ENCODE assay signal across 13 cellular contexts in the genomic region with DNA sequence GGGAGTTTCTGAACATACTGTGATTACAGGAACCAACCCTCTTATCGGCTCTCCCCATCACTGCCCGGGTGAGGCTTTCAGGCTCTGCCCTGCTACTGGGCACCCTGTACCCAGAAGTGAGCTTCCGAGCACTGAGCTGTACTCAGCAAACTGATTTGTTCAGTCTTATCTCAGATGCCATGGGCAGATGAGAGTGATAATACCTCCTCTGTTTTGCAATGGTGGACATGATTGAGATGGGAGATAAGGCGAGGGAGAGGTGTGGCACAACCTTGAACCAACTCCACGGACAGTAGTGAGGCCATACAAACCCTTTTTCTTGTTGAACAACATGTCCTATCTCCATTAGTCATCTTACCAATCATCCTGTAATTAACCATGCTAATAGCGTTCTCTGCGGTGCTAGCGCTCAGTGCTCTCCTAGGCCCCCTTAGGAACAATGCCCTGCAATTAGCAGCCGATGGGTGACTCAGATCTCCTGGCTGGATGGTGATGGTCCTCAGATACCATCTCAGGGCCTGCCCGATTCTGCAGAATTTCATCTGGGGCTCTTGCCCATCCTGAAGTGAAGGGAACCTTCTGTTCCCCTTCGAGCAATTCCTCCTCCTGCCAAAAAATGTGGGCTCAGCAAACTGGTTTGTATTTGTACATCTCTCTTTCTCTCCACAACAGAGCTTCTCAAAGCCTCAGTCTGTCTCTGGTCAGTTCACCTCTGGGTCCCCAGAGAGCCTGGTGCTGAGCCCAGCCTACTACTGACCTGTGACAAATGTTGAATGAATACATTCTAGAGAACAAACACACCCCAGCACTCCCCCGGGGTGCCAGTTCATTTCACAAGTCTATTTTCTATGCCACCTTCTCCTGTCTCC.
A peak's percentile ranks its signal among the peaks of the same experiment; 100 is the strongest.
DNase-seq lines count a peak whose midpoint lies in the region; ATAC-seq and TF ChIP-seq lines count a peak whose summit lies in the region.
"Had no signal": no experiment of that assay in that cellular context is flagged by ENCODE, and none has a peak within 500 bp of the region (broad histone marks: within the 10 kb centered on the region; RNA-seq: fewer than 3 reads in every experiment).

No MANE protein-coding gene starts in this region.

- DNase-seq in NCI-H146 (lab: John Stamatoyannopoulos, UW) = peak; percentile 35
- DNase-seq in NCI-H146 treated with DMSO at 0.1 percent for 48 hours (lab: John Stamatoyannopoulos, UW; ENCODE audit: unreplicated experiment) = no peak
- DNase-seq in breast epithelium (ENCODE audit: low spot score in 2 of 2) = peak in 1 of 2 donors; percentile 59
- DNase-seq in lower lobe of right lung = no peak
- no peak for DNase-seq in ascending aorta (ENCODE audit: low spot score in 2 of 2)
- no peak for DNase-seq in NCI-H1417 treated with DMSO at 0.1 percent for 48 hours (lab: John Stamatoyannopoulos, UW)
- no peak for DNase-seq in NCI-H226
- DNase-seq: CD8-positive, alpha-beta T cell; DMS79 treated with DMSO at 0.1 percent for 48 hours; NCI-H1694; NCI-H774 had no signal

- H3K9me3 ChIP-seq in breast epithelium = no peaks in the 10 kb centered on the region
- H3K9me3 ChIP-seq in lower lobe of right lung = no peaks in the 10 kb centered on the region
- H3K9me3 ChIP-seq in ascending aorta = no peaks in the 10 kb centered on the region

- intact Hi-C loops in breast epithelium (cut with DNase I; ENCODE audit: low total_unique reads) = no loop called here
- intact Hi-C loops in lower lobe of right lung (cut with DNase I) = no loop called here
- intact Hi-C loops in ascending aorta (cut with DNase I) = no loop called here

- ATAC-seq in lower lobe of right lung (peak; percentile 34 to 59), HG02678 (IDR thresholded peaks at IDR 0.05; ENCODE audit: unreplicated experiment) (no peak)
- ATAC-seq: CD8-positive, alpha-beta T cell; GM23338 had no signal

- H3K4me3 ChIP-seq in breast epithelium (no peak overlapping the region), lower lobe of right lung (no peak overlapping the region), ascending aorta (no peak overlapping the region)
- H3K4me3 ChIP-seq: GM23338 had no signal

- TF ChIP-seq CTCF in breast epithelium (IDR thresholded peaks at IDR 0.05) (no peak), lower lobe of right lung (IDR thresholded peaks at IDR 0.05) (no peak), ascending aorta (IDR thresholded peaks at IDR 0.05) (no peak)

- H3K27me3 ChIP-seq in breast epithelium (no peaks in the 10 kb centered on the region), lower lobe of right lung (ENCODE audit: low read depth) (peaks cover 10% of the 10 kb centered on the region), ascending aorta (no peaks in the 10 kb centered on the region)

- H3K36me3 ChIP-seq in breast epithelium (no peaks in the 10 kb centered on the region), lower lobe of right lung (no peaks in the 10 kb centered on the region), ascending aorta (no peaks in the 10 kb centered on the region)

- H3K4me1 ChIP-seq in breast epithelium = no peaks in the 10 kb centered on the region
- H3K4me1 ChIP-seq in lower lobe of right lung = peaks cover 12% of the 10 kb centered on the region
- no peaks in the 10 kb centered on the region for H3K4me1 ChIP-seq in ascending aorta

- H3K27ac ChIP-seq in breast epithelium (peak overlapping the region; percentile 40 to 45), lower lobe of right lung (peak overlapping the region; percentile 43), ascending aorta (no peak overlapping the region)

- TF ChIP-seq POLR2A in breast epithelium (IDR thresholded peaks at IDR 0.05) = no peak

Comparison
In these comparisons a context has a peak if more than half of its experiments do, and no peak if none do; other contexts are left out.
1. H3K27ac ChIP-seq: peak in breast epithelium (2 of 2) and lower lobe of right lung (single experiment); none in ascending aorta (0 of 2).